Comparison of ENCODE assay signal across 1 cellular context in genomic region chr7:88758355-88759215, GRCh38.
TF ChIP-seq lines count a peak whose summit lies in the region.

No MANE protein-coding gene starts in this region.

TF ChIP-seq in A549, 52 proteins besides CTCF, POLR2A, EP300 and RAD21 (continued from another document):
- TF ChIP-seq, protein P1, sequence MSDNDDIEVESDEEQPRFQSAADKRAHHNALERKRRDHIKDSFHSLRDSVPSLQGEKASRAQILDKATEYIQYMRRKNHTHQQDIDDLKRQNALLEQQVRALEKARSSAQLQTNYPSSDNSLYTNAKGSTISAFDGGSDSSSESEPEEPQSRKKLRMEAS (IDR thresholded peaks at IDR 0.05), result no peak
- TF ChIP-seq CBX2 (IDR thresholded peaks at IDR 0.05; ENCODE audit: borderline replicate concordance, low read depth) (no peak), CHD4 (IDR thresholded peaks at IDR 0.05; ENCODE audit: borderline replicate concordance) (no peak), POLR2AphosphoS2 (conservative IDR thresholded peaks at IDR 0.05; ENCODE audit: low read length) (no peak), KDM1A (IDR thresholded peaks at IDR 0.05; ENCODE audit: low read depth) (no peak), NR3C1 (IDR thresholded peaks at IDR 0.05) (no peak), ZFP36 (IDR thresholded peaks at IDR 0.05; ENCODE audit: borderline replicate concordance, partially characterized antibody) (peak; percentile 29), RNF2 (IDR thresholded peaks at IDR 0.05; ENCODE audit: borderline replicate concordance, low read depth) (peak; percentile 91), ZNF302 (CRISPR knock-in tag; IDR thresholded peaks at IDR 0.05) (no peak), RARB (CRISPR knock-in tag; IDR thresholded peaks at IDR 0.05) (no peak), JUNB (IDR thresholded peaks at IDR 0.05) (no peak), E2F6 (IDR thresholded peaks at IDR 0.05; ENCODE audit: borderline replicate concordance, low read depth) (no peak), NFE2L2 (conservative IDR thresholded peaks at IDR 0.05; ENCODE audit: low read length) (no peak), SMC3 (IDR thresholded peaks at IDR 0.05) (no peak), ELK1 (IDR thresholded peaks at IDR 0.05; ENCODE audit: low read depth, low read length) (no peak), FOXS1 (CRISPR knock-in tag; IDR thresholded peaks at IDR 0.05) (no peak)
- TF ChIP-seq, protein P2, sequence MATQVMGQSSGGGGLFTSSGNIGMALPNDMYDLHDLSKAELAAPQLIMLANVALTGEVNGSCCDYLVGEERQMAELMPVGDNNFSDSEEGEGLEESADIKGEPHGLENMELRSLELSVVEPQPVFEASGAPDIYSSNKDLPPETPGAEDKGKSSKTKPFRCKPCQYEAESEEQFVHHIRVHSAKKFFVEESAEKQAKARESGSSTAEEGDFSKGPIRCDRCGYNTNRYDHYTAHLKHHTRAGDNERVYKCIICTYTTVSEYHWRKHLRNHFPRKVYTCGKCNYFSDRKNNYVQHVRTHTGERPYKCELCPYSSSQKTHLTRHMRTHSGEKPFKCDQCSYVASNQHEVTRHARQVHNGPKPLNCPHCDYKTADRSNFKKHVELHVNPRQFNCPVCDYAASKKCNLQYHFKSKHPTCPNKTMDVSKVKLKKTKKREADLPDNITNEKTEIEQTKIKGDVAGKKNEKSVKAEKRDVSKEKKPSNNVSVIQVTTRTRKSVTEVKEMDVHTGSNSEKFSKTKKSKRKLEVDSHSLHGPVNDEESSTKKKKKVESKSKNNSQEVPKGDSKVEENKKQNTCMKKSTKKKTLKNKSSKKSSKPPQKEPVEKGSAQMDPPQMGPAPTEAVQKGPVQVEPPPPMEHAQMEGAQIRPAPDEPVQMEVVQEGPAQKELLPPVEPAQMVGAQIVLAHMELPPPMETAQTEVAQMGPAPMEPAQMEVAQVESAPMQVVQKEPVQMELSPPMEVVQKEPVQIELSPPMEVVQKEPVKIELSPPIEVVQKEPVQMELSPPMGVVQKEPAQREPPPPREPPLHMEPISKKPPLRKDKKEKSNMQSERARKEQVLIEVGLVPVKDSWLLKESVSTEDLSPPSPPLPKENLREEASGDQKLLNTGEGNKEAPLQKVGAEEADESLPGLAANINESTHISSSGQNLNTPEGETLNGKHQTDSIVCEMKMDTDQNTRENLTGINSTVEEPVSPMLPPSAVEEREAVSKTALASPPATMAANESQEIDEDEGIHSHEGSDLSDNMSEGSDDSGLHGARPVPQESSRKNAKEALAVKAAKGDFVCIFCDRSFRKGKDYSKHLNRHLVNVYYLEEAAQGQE (IDR thresholded peaks at IDR 0.05), result no peak
